Comparison of ENCODE assay signal across 20 cellular contexts in the genomic region with DNA sequence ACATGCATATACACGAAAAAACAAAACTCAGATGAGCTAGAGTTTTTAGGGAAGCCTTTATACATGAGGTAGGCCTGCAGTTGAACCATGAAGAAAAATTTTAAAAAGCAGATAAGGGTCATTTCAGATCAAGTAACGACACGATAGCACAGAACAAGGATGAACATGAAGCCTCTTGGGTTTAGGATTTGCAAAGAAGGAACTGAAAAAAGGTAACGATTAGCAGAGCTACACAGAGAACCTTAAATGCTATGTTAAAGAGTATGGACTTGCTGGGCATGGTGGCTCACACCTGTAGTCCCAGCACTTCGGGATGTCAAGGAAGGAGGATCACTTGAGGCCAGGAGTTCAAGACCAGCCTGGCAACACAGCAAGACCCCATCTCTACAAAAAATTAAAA.
DNase-seq lines count a peak whose midpoint lies in the region; ATAC-seq, FAIRE-seq and TF ChIP-seq lines count a peak whose summit lies in the region.
"Had no signal": no experiment of that assay in that cellular context is flagged by ENCODE, and none has a peak within 500 bp of the region (broad histone marks: within the 10 kb centered on the region; RNA-seq: fewer than 3 reads in every experiment).

No MANE protein-coding gene starts in this region.

- H3K4me1 ChIP-seq in GM12878 (ENCODE audit: control insufficient read depth, insufficient read depth, low read length): no peaks in the 10 kb centered on the region; the same call in 1 of the 2 replicates
- H3K4me1 ChIP-seq: BLaER1, Caco-2 had no signal

- no peaks in the 10 kb centered on the region for H3K27me3 Mint-ChIP-seq in T-helper 17 cell
- H3K27me3 Mint-ChIP-seq: B cell; CD4-positive, CD25-positive, alpha-beta regulatory T cell had no signal

- H2AFZ ChIP-seq in GM12878 (ENCODE audit: control insufficient read depth, low read depth, low read length): no peak overlapping the region
- H2AFZ ChIP-seq: GM23338 had no signal

- DNase-seq in MV-4-11 (lab: John Stamatoyannopoulos, UW) (peak; percentile 14), T-helper 17 cell (no peak), GM12878 (ENCODE audit: low read depth, low spot score) (no peak), sciatic nerve (ENCODE audit: low spot score) (no peak), NCI-H1092 treated with DMSO at 0.1 percent for 48 hours (lab: John Stamatoyannopoulos, UW) (no peak)
- DNase-seq: Caco-2; CD4-positive, CD25-positive, alpha-beta regulatory T cell; CD8-positive, alpha-beta T cell; DMS153; DND-41; H9 had no signal

- peaks cover 1% of the 10 kb centered on the region for H3K4me1 Mint-ChIP-seq in T-helper 17 cell
- H3K4me1 Mint-ChIP-seq: B cell; CD4-positive, CD25-positive, alpha-beta regulatory T cell; GM23338 had no signal

- H3K27me3 ChIP-seq in GM12878 (replicated peaks in 1 of 2; ENCODE audit: control insufficient read depth in 2 of 2, insufficient read depth in 2 of 2, low read length in 1 of 2): no peaks in the 10 kb centered on the region
- H3K27me3 ChIP-seq: BLaER1 had no signal

- no peaks in the 10 kb centered on the region for H3K9me3 ChIP-seq in T-helper 17 cell (ENCODE audit: control insufficient read depth, low read length, poor library complexity, severe bottlenecking)
- H3K9me3 ChIP-seq in GM12878 (replicated peaks; ENCODE audit: control insufficient read depth, insufficient read depth, low read length): no peaks in the 10 kb centered on the region
- H3K9me3 ChIP-seq: BLaER1, Caco-2 had no signal

- TF ChIP-seq EP300 in GM12878 (IDR thresholded peaks at IDR 0.05; ENCODE audit: borderline replicate concordance in 1 of 2, control insufficient read depth in 1 of 2, low read depth in 2 of 2, low read length in 2 of 2): no peak

- H3K36me3 ChIP-seq in GM12878 (ENCODE audit: control insufficient read depth in 2 of 2, insufficient read depth in 2 of 2, low read length in 1 of 2): peaks cover 0 to 4% of the 10 kb centered on the region in 2 experiments; a peak in 1 of 4 replicates

- H3K9ac ChIP-seq in GM12878 (ENCODE audit: control insufficient read depth, insufficient read depth, low read length): no peak overlapping the region
- H3K9ac ChIP-seq: BLaER1 had no signal

- H3K36me3 Mint-ChIP-seq in T-helper 17 cell (ENCODE audit: low read depth): peaks cover 12% of the 10 kb centered on the region

- H3K79me2 ChIP-seq in GM12878 (ENCODE audit: control insufficient read depth, insufficient read depth, low read length): no peaks in the 10 kb centered on the region

- ATAC-seq in T-helper 17 cell (no peak), GM12878 (no peak), sciatic nerve (no peak), HG03442 (IDR thresholded peaks at IDR 0.05; ENCODE audit: unreplicated experiment) (no peak)
- ATAC-seq: CD8-positive, alpha-beta T cell; GM23338; HCT116 had no signal

- no peaks in the 10 kb centered on the region for H4K20me1 ChIP-seq in GM12878 (ENCODE audit: control insufficient read depth, insufficient read depth)
- H4K20me1 ChIP-seq: BLaER1 had no signal

- no peak for TF ChIP-seq RAD21 in GM12878 (IDR thresholded peaks at IDR 0.05; ENCODE audit: insufficient read depth, low read depth, low read length)

- SMC1A ChIA-PET in GM12878 (lab: Charles Lee; ENCODE audit: uncharacterized antibody, unreplicated experiment): interaction anchor here (1.1 kb wide), 1 partner anchor 14 kb away, joined by 3 read pairs; no protein-coding TSS in a partner anchor

- in situ Hi-C loops in GM12878 (cut with MboI): no loop called here

- intact Hi-C loops in GM12878 (cut with micrococcal nuclease; ENCODE audit: unreplicated experiment) (no loop called here), sciatic nerve (cut with DNase I) (no loop called here)

- BruUV-seq in GM12878 (replicated peaks; lab: Mats Ljungman, UMichigan): no TSS peak

- CTCF ChIA-PET in GM12878 (lab: Yijun Ruan, JAX): interaction anchor here (0.6 to 1.0 kb wide), 2 partner anchors 10 to 29 kb away, joined by 3 to 4 read pairs; no protein-coding TSS in a partner anchor

- POLR2A ChIA-PET in GM12878 (lab: Charles Lee): interaction anchor here (0.6 to 0.9 kb wide), 2 partner anchors 9 to 103 kb away, joined by 3 to 4 read pairs; no protein-coding TSS in a partner anchor

- TF ChIP-seq CTCF in GM12878 (IDR thresholded peaks at IDR 0.05 in 2 of 3, conservative IDR thresholded peaks at IDR 0.05 in 1 of 3; ENCODE audit: control insufficient read depth in 2 of 3, extremely low read depth in 1 of 3, insufficient read depth in 1 of 3, low read depth in 3 of 3, low read length in 3 of 3): no peak

- H3K4me3 ChIP-seq in GM12878: no peak overlapping the region
- H3K4me3 ChIP-seq: BLaER1, GM23338 had no signal

- RAD21 ChIA-PET in GM12878 (lab: Charles Lee; ENCODE audit: unreplicated experiment): no interaction called here

- WGBS in GM12878 (ENCODE audit: insufficient coverage, insufficient replicate concordance, low lambda C conversion rate, missing lambda C conversion rate): 77% methylated on average over 5 of the region's 5 CpGs

- H3K27ac Mint-ChIP-seq in T-helper 17 cell: peak overlapping the region; percentile 4
- H3K27ac Mint-ChIP-seq: B cell; CD8-positive, alpha-beta T cell; GM23338; H9 had no signal

- no peak overlapping the region for H3K4me3 Mint-ChIP-seq in T-helper 17 cell
- H3K4me3 Mint-ChIP-seq: B cell; CD4-positive, CD25-positive, alpha-beta regulatory T cell; CD8-positive, alpha-beta T cell; GM23338; H9 had no signal

- no peak for TF ChIP-seq POLR2A in GM12878 (IDR thresholded peaks at IDR 0.05; ENCODE audit: low read depth, low read length)

- H3K27ac ChIP-seq in GM12878 (ENCODE audit: control insufficient read depth, insufficient read depth): no peak overlapping the region
- H3K27ac ChIP-seq: BLaER1, C4-2B had no signal

- no peak for FAIRE-seq in GM12878 (lab: Jason Lieb, UNC)
- FAIRE-seq: A204.1, G401.6, GM18507 had no signal

- H3K4me2 ChIP-seq in GM12878 (ENCODE audit: control insufficient read depth, insufficient read depth): no peak overlapping the region
- H3K4me2 ChIP-seq: BLaER1, GM23338 had no signal

TF ChIP-seq in GM12878, 131 proteins besides CTCF, POLR2A, EP300 and RAD21:
- no peak for TF ChIP-seq EGR1 (IDR thresholded peaks at IDR 0.05; ENCODE audit: borderline replicate concordance in 1 of 2, low read depth in 2 of 2, low read length in 2 of 2)
- TF ChIP-seq ZNF217 (IDR thresholded peaks at IDR 0.05): no peak
- peak; percentile 68; the same call in 1 of the 2 replicates for TF ChIP-seq SPI1 (IDR thresholded peaks at IDR 0.05; ENCODE audit: borderline replicate concordance, insufficient read depth, low read depth, low read length)
- no peak for TF ChIP-seq CREM (IDR thresholded peaks at IDR 0.05; ENCODE audit: low read depth)
